Comparison of ENCODE assay signal across 18 cellular contexts in the genomic region with DNA sequence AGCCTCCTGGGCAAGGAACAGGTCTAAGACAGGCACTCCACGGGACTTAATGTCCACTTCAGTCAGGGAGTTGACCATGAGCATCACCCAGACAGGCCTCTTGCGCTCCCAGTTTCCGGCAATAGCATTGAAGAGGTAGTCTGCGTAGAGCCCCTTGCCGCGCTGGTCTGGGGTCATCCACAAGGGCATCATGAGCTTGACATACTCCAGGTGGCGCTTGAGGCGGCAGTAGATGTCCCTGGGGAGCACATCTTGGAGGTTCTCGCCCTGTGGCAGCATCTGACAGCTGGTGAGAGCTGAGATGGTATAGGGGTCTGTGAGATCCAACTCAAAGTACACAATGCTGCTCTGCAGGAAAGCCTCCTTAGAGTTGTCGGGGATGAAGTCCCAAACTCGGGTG. TPM values are rescaled to one million over a fixed set of nuclear protein-coding genes. Genes with fewer than 3 reads are reported as not detected.
DNase-seq lines count a peak whose midpoint lies in the region; ATAC-seq and TF ChIP-seq lines count a peak whose summit lies in the region.
"Had no signal": no experiment of that assay in that cellular context is flagged by ENCODE, and none has a peak within 500 bp of the region (broad histone marks: within the 10 kb centered on the region; RNA-seq: fewer than 3 reads in every experiment).

No MANE protein-coding gene starts in this region.

- H3K36me3 ChIP-seq in SK-N-SH (replicated peaks in 1 of 2; ENCODE audit: control insufficient read depth in 1 of 2, insufficient read depth in 2 of 2, low read length in 1 of 2) = no peaks in the 10 kb centered on the region
- H3K36me3 ChIP-seq: neutrophil, transverse colon had no signal

- no peak overlapping the region for H3K4me3 ChIP-seq in SK-N-SH (ENCODE audit: low read depth in 2 of 2, low read length in 1 of 2)
- H3K4me3 ChIP-seq: smooth muscle cell, transverse colon had no signal

- H3K9ac ChIP-seq in SK-N-SH = no peak overlapping the region

- H3K4me1 Mint-ChIP-seq in T-cell = peaks cover 85 to 91% (median 89%) of the 10 kb centered on the region in 3 donors
- peaks cover 7% of the 10 kb centered on the region for H3K4me1 Mint-ChIP-seq in memory B cell
- H3K4me1 Mint-ChIP-seq: brain had no signal

- POLR2A ChIA-PET in SK-N-SH (lab: Yijun Ruan, JAX) = no interaction called here
- POLR2A ChIA-PET in T-cell (lab: Charles Lee) = interaction anchor here in 1 of 2 donors (0.7 kb wide), 1 partner anchor 119 kb away, joined by 3 read pairs; no protein-coding TSS in a partner anchor

- no peaks in the 10 kb centered on the region for H3K79me2 ChIP-seq in SK-N-SH (ENCODE audit: insufficient read depth)

- no peak for TF ChIP-seq RAD21 in SK-N-SH (IDR thresholded peaks at IDR 0.05; ENCODE audit: low read length)

- DNase-seq in SK-N-SH = no peak
- peak in 2 of 34 experiments; percentile 7 to 22 for DNase-seq in T-cell
- DNase-seq in memory B cell (ENCODE audit: low spot score in 2 of 2) = peak in 1 of 2 donors; percentile 20
- no peak for DNase-seq in cortex of kidney (lab: John Stamatoyannopoulos, UW)
- DNase-seq in SKM-1 treated with dmso at 0.1 percent for 144 hours (lab: John Stamatoyannopoulos, UW; ENCODE audit: unreplicated experiment) = no peak
- DNase-seq: 8988T, Calu3, HCEC 1CT, KBM-7, NCI-H2029, T-helper 2 cell, transverse colon had no signal

- no peak for TF ChIP-seq EP300 in SK-N-SH (IDR thresholded peaks at IDR 0.05; ENCODE audit: borderline replicate concordance in 1 of 2, low read depth in 1 of 2, low read length in 1 of 2)

- CTCF ChIA-PET in SK-N-SH (lab: Yijun Ruan, JAX) = interaction anchor here (1.2 to 1.6 kb wide), 2 partner anchors 10 to 12 kb away, joined by 3 to 7 read pairs; a partner anchor contains a TSS
- CTCF ChIA-PET in T-cell (lab: Charles Lee) = interaction anchor here in 1 of 2 donors (0.7 to 1.1 kb wide), 3 partner anchors 10 to 54 kb away, joined by 3 read pairs; a partner anchor contains a TSS

- H3K36me3 Mint-ChIP-seq in T-cell = peaks cover 29% of the 10 kb centered on the region
- H3K36me3 Mint-ChIP-seq in memory B cell = no peaks in the 10 kb centered on the region
- H3K36me3 Mint-ChIP-seq: brain had no signal

- H3K9me3 Mint-ChIP-seq in T-cell (no peaks in the 10 kb centered on the region), memory B cell (no peaks in the 10 kb centered on the region)

- ATAC-seq in SK-N-SH treated with all-trans-retinoic acid at 6 μM for 48 hours (0 out of 3 replicates have a peak, but pooled peaks have one; percentile 27), GM18868 (IDR thresholded peaks at IDR 0.05; ENCODE audit: unreplicated experiment) (peak; percentile 50), T-cell (replicated peaks in 1 of 4) (no peak), memory B cell (ENCODE audit: low read depth) (peak; percentile 80), HG02588 (IDR thresholded peaks at IDR 0.05; ENCODE audit: unreplicated experiment) (no peak)

- peak overlapping the region; percentile 70 to 91 for H3K27ac Mint-ChIP-seq in T-cell
- H3K27ac Mint-ChIP-seq in memory B cell = peak overlapping the region; percentile 22
- H3K27ac Mint-ChIP-seq: brain had no signal

- no peak for TF ChIP-seq CTCF in SK-N-SH (IDR thresholded peaks at IDR 0.05)

- no peak overlapping the region for H3K27ac ChIP-seq in SK-N-SH (ENCODE audit: low read depth in 2 of 2, low read length in 1 of 2)
- H3K27ac ChIP-seq: neutrophil, transverse colon had no signal

- no peak overlapping the region for H3K4me2 ChIP-seq in SK-N-SH
- H3K4me2 ChIP-seq: smooth muscle cell had no signal

- H2AFZ ChIP-seq in SK-N-SH (ENCODE audit: low read depth) = no peak overlapping the region

- H3K4me3 Mint-ChIP-seq in T-cell = peak overlapping the region in 1 of 3 donors; percentile 62
- no peak overlapping the region for H3K4me3 Mint-ChIP-seq in memory B cell
- H3K4me3 Mint-ChIP-seq: brain had no signal

- H3K27me3 Mint-ChIP-seq in T-cell = no peaks in the 10 kb centered on the region
- no peaks in the 10 kb centered on the region for H3K27me3 Mint-ChIP-seq in memory B cell

- H3K4me1 ChIP-seq in SK-N-SH (ENCODE audit: control insufficient read depth in 1 of 2, insufficient read depth in 2 of 2, low read depth in 1 of 2, low read length in 1 of 2) = no peaks in the 10 kb centered on the region

- WGBS in SK-N-SH (ENCODE audit: low lambda C conversion rate) = 24% methylated on average over 10 of the region's 11 CpGs

- no peaks in the 10 kb centered on the region for H3F3A ChIP-seq in SK-N-SH (replicated peaks; ENCODE audit: insufficient read depth)

- H4K20me1 ChIP-seq in SK-N-SH (ENCODE audit: insufficient read depth) = no peaks in the 10 kb centered on the region

- no peaks in the 10 kb centered on the region for H3K9me2 ChIP-seq in SK-N-SH

- H3K27me3 ChIP-seq in SK-N-SH (ENCODE audit: insufficient read depth) = peaks cover 14% of the 10 kb centered on the region; the same call in 1 of the 2 replicates
- H3K27me3 ChIP-seq: transverse colon had no signal

- no peaks in the 10 kb centered on the region for H3K9me3 ChIP-seq in SK-N-SH
- H3K9me3 ChIP-seq: neutrophil, transverse colon had no signal

TF ChIP-seq in SK-N-SH treated with all-trans-retinoic acid at 6 μM for 48 hours, 23 proteins besides CTCF, POLR2A, EP300 and RAD21 (continues in another document):
- TF ChIP-seq ZFP30 (CRISPR knock-in tag; IDR thresholded peaks at IDR 0.05) = no peak
- TF ChIP-seq, protein P1, sequence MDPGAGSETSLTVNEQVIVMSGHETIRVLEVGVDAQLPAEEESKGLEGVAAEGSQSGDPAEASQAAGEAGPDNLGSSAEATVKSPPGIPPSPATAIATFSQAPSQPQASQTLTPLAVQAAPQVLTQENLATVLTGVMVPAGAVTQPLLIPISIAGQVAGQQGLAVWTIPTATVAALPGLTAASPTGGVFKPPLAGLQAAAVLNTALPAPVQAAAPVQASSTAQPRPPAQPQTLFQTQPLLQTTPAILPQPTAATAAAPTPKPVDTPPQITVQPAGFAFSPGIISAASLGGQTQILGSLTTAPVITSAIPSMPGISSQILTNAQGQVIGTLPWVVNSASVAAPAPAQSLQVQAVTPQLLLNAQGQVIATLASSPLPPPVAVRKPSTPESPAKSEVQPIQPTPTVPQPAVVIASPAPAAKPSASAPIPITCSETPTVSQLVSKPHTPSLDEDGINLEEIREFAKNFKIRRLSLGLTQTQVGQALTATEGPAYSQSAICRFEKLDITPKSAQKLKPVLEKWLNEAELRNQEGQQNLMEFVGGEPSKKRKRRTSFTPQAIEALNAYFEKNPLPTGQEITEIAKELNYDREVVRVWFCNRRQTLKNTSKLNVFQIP (CRISPR knock-in tag; IDR thresholded peaks at IDR 0.05; ENCODE audit: borderline replicate concordance, low read depth) = no peak
- TF ChIP-seq ZNF8 (CRISPR knock-in tag; IDR thresholded peaks at IDR 0.05) = no peak
- no peak for TF ChIP-seq SNAI2 (CRISPR knock-in tag; IDR thresholded peaks at IDR 0.05)
- no peak for TF ChIP-seq PPARA (CRISPR knock-in tag; IDR thresholded peaks at IDR 0.05; ENCODE audit: borderline replicate concordance)

TF ChIP-seq in SK-N-SH, 30 proteins besides CTCF, POLR2A, EP300 and RAD21:
- TF ChIP-seq POLR2AphosphoS5 (IDR thresholded peaks at IDR 0.05; ENCODE audit: low read depth, low read length) = no peak
- TF ChIP-seq NFIC (IDR thresholded peaks at IDR 0.05; ENCODE audit: borderline replicate concordance) = no peak
- no peak for TF ChIP-seq ELF1 (IDR thresholded peaks at IDR 0.05)
- no peak for TF ChIP-seq FOXM1 (IDR thresholded peaks at IDR 0.05; ENCODE audit: low read depth)
- TF ChIP-seq RCOR1 (IDR thresholded peaks at IDR 0.05; ENCODE audit: low read length) = no peak
- TF ChIP-seq EZH2phosphoT487 (IDR thresholded peaks at IDR 0.05; ENCODE audit: borderline replicate concordance, low read depth) = no peak
TF ChIP-seq in SK-N-SH: peak in this region for 0.

RNA-seq across cellular contexts. Expression of a gene that starts 10.6 kb away (rescaled TPM):
- 3.0 and 3.8 TPM in 2 replicates for polyA plus RNA-seq in SK-N-SH (2012; rRNA removed)
- polyA plus RNA-seq in SK-N-SH (2012; cell fraction: cytosol; rRNA removed) = 2.4 and 3.6 TPM in 2 replicates
- polyA plus RNA-seq in SK-N-SH (2012; cell fraction: nucleus; rRNA removed) = 2.2 TPM in 2 replicates
- 100 to 1,000 TPM in 3 of 5 donors, 10 to 100 TPM in 2; 77.3 to 219 (median 106) TPM for total RNA-seq in T-cell
- total RNA-seq: smooth muscle cell had no signal

RNA-seq across cellular contexts. Expression of a gene that starts 35.1 kb away (rescaled TPM):
- 3,924 and 7,920 TPM in 2 replicates for polyA plus RNA-seq in SK-N-SH (2012; rRNA removed)
- polyA plus RNA-seq in SK-N-SH (2012; cell fraction: cytosol; rRNA removed) = 5,618 and 8,173 TPM in 2 replicates
- 1,784 and 3,464 TPM in 2 replicates for polyA plus RNA-seq in SK-N-SH (2012; cell fraction: nucleus; rRNA removed)
- total RNA-seq in T-cell = 1,000 to 10,000 TPM; 1,423 to 1,890 (median 1,689) TPM

Comparison
In these comparisons a context has a peak if more than half of its experiments do, and no peak if none do; other contexts are left out.
1. ATAC-seq: peak in SK-N-SH treated with all-trans-retinoic acid at 6 μM for 48 hours (single experiment), GM18868 (single experiment) and memory B cell (single experiment); none in T-cell (0 of 4) and HG02588 (single experiment).